17 cellular contexts compared by ENCODE assay signal in genomic region chr9:5971740-5972139, GRCh38. TPM values are rescaled to one million over a fixed set of nuclear protein-coding genes. Genes with fewer than 3 reads are reported as not detected.
A peak's percentile ranks its signal among the peaks of the same experiment; 100 is the strongest.
DNase-seq lines count a peak whose midpoint lies in the region; ATAC-seq and TF ChIP-seq lines count a peak whose summit lies in the region.
"Had no signal": no experiment of that assay in that cellular context is flagged by ENCODE, and none has a peak within 500 bp of the region (broad histone marks: within the 10 kb centered on the region; RNA-seq: fewer than 3 reads in every experiment).

No MANE protein-coding gene starts in this region.

- peak overlapping the region; percentile 51; the same call in 1 of the 2 replicates for H3K4ac ChIP-seq in IMR-90 (ENCODE audit: low read depth, low read length)

- intact Hi-C loops in IMR-90 (cut with micrococcal nuclease) (no loop called here), Right ventricle myocardium inferior (cut with DNase I) (no loop called here)

- H2AK5ac ChIP-seq in IMR-90 (ENCODE audit: low read depth, low read length), result no peak overlapping the region

- H4K5ac ChIP-seq in IMR-90 (ENCODE audit: low read depth, low read length), result no peak overlapping the region

- H4K8ac ChIP-seq in IMR-90 (ENCODE audit: low read depth in 2 of 2, low read length in 2 of 2), result peak overlapping the region in 1 of 2 experiments; percentile 65; a peak in 2 of 4 replicates

- CTCF ChIA-PET in IMR-90 (lab: Yijun Ruan, JAX), result no interaction called here

- no TSS peak for BruUV-seq in IMR-90 (replicated peaks; lab: Mats Ljungman, UMichigan)

- peaks cover 9% of the 10 kb centered on the region; the same call in 1 of the 2 replicates for H3K36me3 ChIP-seq in IMR-90 (ENCODE audit: control insufficient read depth, insufficient read depth, low read length)
- H3K36me3 ChIP-seq in upper lobe of left lung, result peaks cover 0 to 28% (median 11%) of the 10 kb centered on the region in 4 donors
- H3K36me3 ChIP-seq: thoracic aorta had no signal

- no peak overlapping the region for H2BK120ac ChIP-seq in IMR-90 (ENCODE audit: low read depth, low read length)

- H3K4me3 ChIP-seq in AG10803 (ENCODE audit: low read length), result no peak overlapping the region
- H3K4me3 ChIP-seq in IMR-90 (ENCODE audit: insufficient read depth, low read depth, low read length), result no peak overlapping the region
- no peak overlapping the region for H3K4me3 ChIP-seq in astrocyte of the cerebellum (ENCODE audit: low read depth, low read length)
- H3K4me3 ChIP-seq in upper lobe of left lung, result no peak overlapping the region
- H3K4me3 ChIP-seq: dorsolateral prefrontal cortex, thoracic aorta had no signal

- H4K20me1 ChIP-seq in IMR-90 (ENCODE audit: insufficient read depth, low read length), result no peaks in the 10 kb centered on the region

- peaks cover 7 to 13% of the 10 kb centered on the region in 2 experiments; a peak in 3 of 4 replicates for H3K79me1 ChIP-seq in IMR-90 (ENCODE audit: low read depth in 1 of 2, low read length in 2 of 2)

- no peak overlapping the region for H2AFZ ChIP-seq in IMR-90 (replicated peaks; ENCODE audit: low read length, poor library complexity)

- POLR2A ChIA-PET in IMR-90 (lab: Charles Lee; ENCODE audit: unreplicated experiment), result no interaction called here

- dilution Hi-C loops in IMR-90 (cut with HindIII; ENCODE audit: low sequenced_read_pairs, unreplicated experiment), result no loop called here

- TF ChIP-seq CTCF in AG10803 (conservative IDR thresholded peaks at IDR 0.05; ENCODE audit: low read length), result no peak
- TF ChIP-seq CTCF in IMR-90 (conservative IDR thresholded peaks at IDR 0.05; ENCODE audit: low read depth, low read length), result no peak
- no peak for TF ChIP-seq CTCF in astrocyte of the cerebellum (IDR thresholded peaks at IDR 0.05; ENCODE audit: low read depth, low read length, missing control alignments)
- TF ChIP-seq CTCF in foreskin keratinocyte (conservative IDR thresholded peaks at IDR 0.05), result no peak
- TF ChIP-seq CTCF in upper lobe of left lung (IDR thresholded peaks at IDR 0.05), result no peak

- no peak overlapping the region for H2BK20ac ChIP-seq in IMR-90 (ENCODE audit: low read depth, low read length)

- no peak overlapping the region for H2BK5ac ChIP-seq in IMR-90 (ENCODE audit: low read depth, low read length, poor library complexity, severe bottlenecking)

- no peak overlapping the region for H3K4me2 ChIP-seq in IMR-90 (ENCODE audit: low read depth, low read length)

- no peak overlapping the region for H3K56ac ChIP-seq in IMR-90 (ENCODE audit: extremely low read depth, insufficient read depth, low read length)

- peak overlapping the region; percentile 52 for H3K18ac ChIP-seq in IMR-90 (ENCODE audit: low read depth, low read length)

- no peak for TF ChIP-seq EP300 in upper lobe of left lung (IDR thresholded peaks at IDR 0.05)

- peak; percentile 50 for DNase-seq in AG10803 (ENCODE audit: low read depth)
- DNase-seq in IMR-90, result peak; percentile 11
- DNase-seq in astrocyte of the cerebellum (ENCODE audit: low read depth), result peak; percentile 1
- DNase-seq in foreskin keratinocyte, result peak; percentile 1 to 15
- DNase-seq in upper lobe of left lung, result no peak
- DNase-seq in Right ventricle myocardium inferior (ENCODE audit: missing footprints), result no peak
- DNase-seq: activated CD4-positive, alpha-beta T cell treated with anti-CD3 and anti-CD28 coated beads for 36 hours; amniotic stem cell; dorsolateral prefrontal cortex; foreskin melanocyte; naive thymus-derived CD4-positive, alpha-beta T cell; NCI-H2107; SHP77; stimulated activated CD4-positive, alpha-beta T cell treated with anti-CD3 and anti-CD28 coated beads, Interleukin-1b, Interleukin-23, amount 100 ng/mL, for 48 hours had no signal

- peaks cover 3% of the 10 kb centered on the region; the same call in 1 of the 2 replicates for H3K9me1 ChIP-seq in IMR-90 (ENCODE audit: insufficient read depth, low read length)

- TF ChIP-seq POLR2A in IMR-90 (IDR thresholded peaks at IDR 0.05; ENCODE audit: low read depth, low read length) (no peak), upper lobe of left lung (IDR thresholded peaks at IDR 0.05) (no peak)

- H3K4me1 ChIP-seq in IMR-90 (ENCODE audit: control insufficient read depth, insufficient read depth, low read length) (peaks cover 3% of the 10 kb centered on the region; the same call in 1 of the 2 replicates), foreskin keratinocyte (peaks cover 9% of the 10 kb centered on the region), upper lobe of left lung (peaks cover 0 to 5% (median 3%) of the 10 kb centered on the region in 4 donors)

- H3K9me3 ChIP-seq in IMR-90 (ENCODE audit: control insufficient read depth, insufficient read depth, low read length) (no peaks in the 10 kb centered on the region), upper lobe of left lung (no peaks in the 10 kb centered on the region)
- H3K9me3 ChIP-seq: thoracic aorta had no signal

- no peak for TF ChIP-seq RAD21 in IMR-90 (IDR thresholded peaks at IDR 0.05; ENCODE audit: low read length)

- H3K27ac ChIP-seq in IMR-90 (ENCODE audit: insufficient read depth, low read length) (no peak overlapping the region), foreskin keratinocyte (no peak overlapping the region), upper lobe of left lung (no peak overlapping the region)
- H3K27ac ChIP-seq: dorsolateral prefrontal cortex, thoracic aorta had no signal

- H3K23ac ChIP-seq in IMR-90 (ENCODE audit: low read depth, low read length), result no peak overlapping the region

- H4K91ac ChIP-seq in IMR-90 (ENCODE audit: insufficient read depth, low read depth, low read length), result no peak overlapping the region

- in situ Hi-C loops in IMR-90 (cut with MboI; ENCODE audit: low sequenced_read_pairs), result no loop called here
- in situ Hi-C loops in astrocyte of the cerebellum (cut with HindIII; ENCODE audit: low sequenced_read_pairs), result no loop called here

- no peak overlapping the region for H2BK15ac ChIP-seq in IMR-90 (ENCODE audit: low read depth, low read length)

- ATAC-seq in IMR-90 (ENCODE audit: low read depth), result peak; percentile 62
- no peak for ATAC-seq in foreskin keratinocyte
- ATAC-seq in HG03097 (IDR thresholded peaks at IDR 0.05; ENCODE audit: low FRiP score, unreplicated experiment), result no peak
- ATAC-seq in upper lobe of left lung (ENCODE audit: low FRiP score in 2 of 2), result no peak
- ATAC-seq in GM18502 (IDR thresholded peaks at IDR 0.05; ENCODE audit: poor library complexity, unreplicated experiment), result no peak
- no peak for ATAC-seq in Right ventricle myocardium inferior
- ATAC-seq: activated CD4-positive, alpha-beta T cell treated with anti-CD3 and anti-CD28 coated beads for 36 hours; naive thymus-derived CD4-positive, alpha-beta T cell had no signal

- H3K9ac ChIP-seq in IMR-90 (ENCODE audit: low read depth, low read length), result no peak overlapping the region

- H3K14ac ChIP-seq in IMR-90 (replicated peaks; ENCODE audit: low read depth, low read length), result 0 out of 2 replicates have a peak overlapping the region, but pooled peaks have one; percentile 65

- H3K27me3 ChIP-seq in IMR-90 (ENCODE audit: control insufficient read depth, insufficient read depth, low read length) (no peaks in the 10 kb centered on the region), foreskin keratinocyte (no peaks in the 10 kb centered on the region), upper lobe of left lung (no peaks in the 10 kb centered on the region)
- H3K27me3 ChIP-seq: dorsolateral prefrontal cortex had no signal

- no peak overlapping the region for H2AK9ac ChIP-seq in IMR-90 (replicated peaks; ENCODE audit: low read depth, low read length, poor library complexity)

TF ChIP-seq in IMR-90, 13 proteins besides CTCF, POLR2A, EP300 and RAD21:
- TF ChIP-seq RCOR1 (IDR thresholded peaks at IDR 0.05; ENCODE audit: insufficient replicate concordance, low read length) (no peak), USF2 (IDR thresholded peaks at IDR 0.05; ENCODE audit: low read depth, low read length) (no peak), RFX5 (IDR thresholded peaks at IDR 0.05; ENCODE audit: low read depth, low read length) (no peak), MAZ (IDR thresholded peaks at IDR 0.05; ENCODE audit: borderline replicate concordance, low read depth, low read length) (no peak), BHLHE40 (IDR thresholded peaks at IDR 0.05; ENCODE audit: low read depth, low read length) (no peak), MAFK (IDR thresholded peaks at IDR 0.05; ENCODE audit: low read depth, low read length) (no peak), CEBPB (IDR thresholded peaks at IDR 0.05; ENCODE audit: low read depth, low read length) (no peak), ELK1 (IDR thresholded peaks at IDR 0.05; ENCODE audit: borderline replicate concordance, low read depth, low read length) (no peak), CHD1 (IDR thresholded peaks at IDR 0.05; ENCODE audit: low read depth, low read length) (no peak), SMC3 (IDR thresholded peaks at IDR 0.05; ENCODE audit: low read depth, low read length) (no peak), FOS (IDR thresholded peaks at IDR 0.05; ENCODE audit: low read depth, low read length) (no peak), NFE2L2 (IDR thresholded peaks at IDR 0.05; ENCODE audit: low read depth, low read length) (no peak), MXI1 (IDR thresholded peaks at IDR 0.05; ENCODE audit: borderline replicate concordance, low read depth, low read length) (no peak)
TF ChIP-seq in IMR-90: peak in this region for 0.

RNA-seq across cellular contexts. Expression of gene RANBP6, which starts 43.7 kb away (rescaled TPM):
- total RNA-seq in IMR-90 (2012; rRNA removed) (42.3 and 67.2 TPM in 2 replicates), foreskin keratinocyte (12.9 and 14.6 TPM in 2 replicates), upper lobe of left lung (10 to 100 TPM in 4 of 6 donors, 1 to 10 TPM in 2; 6.4 to 19.8 (median 12.6) TPM), Right ventricle myocardium inferior (24.2 TPM)
- polyA plus RNA-seq in IMR-90 (2012; rRNA removed) (6.1 and 7.5 TPM in 2 replicates), foreskin keratinocyte (3.9 and 4.4 TPM in 2 replicates)
- 1.3 and 1.9 TPM in 2 replicates for polyA plus RNA-seq in IMR-90 (2012; cell fraction: cytosol; rRNA removed)
- 0.64 and 3.3 TPM in 2 replicates for polyA plus RNA-seq in IMR-90 (2012; cell fraction: nucleus; rRNA removed; ENCODE audit: low replicate concordance)

Comparison
In these comparisons a context has a peak if more than half of its experiments do, and no peak if none do; other contexts are left out.
1. DNase-seq: peak in AG10803 (single experiment), IMR-90 (single experiment), astrocyte of the cerebellum (single experiment) and foreskin keratinocyte (2 of 2); none in upper lobe of left lung (0 of 2) and Right ventricle myocardium inferior (single experiment).